11 cellular contexts compared by ENCODE assay signal in the genomic region with DNA sequence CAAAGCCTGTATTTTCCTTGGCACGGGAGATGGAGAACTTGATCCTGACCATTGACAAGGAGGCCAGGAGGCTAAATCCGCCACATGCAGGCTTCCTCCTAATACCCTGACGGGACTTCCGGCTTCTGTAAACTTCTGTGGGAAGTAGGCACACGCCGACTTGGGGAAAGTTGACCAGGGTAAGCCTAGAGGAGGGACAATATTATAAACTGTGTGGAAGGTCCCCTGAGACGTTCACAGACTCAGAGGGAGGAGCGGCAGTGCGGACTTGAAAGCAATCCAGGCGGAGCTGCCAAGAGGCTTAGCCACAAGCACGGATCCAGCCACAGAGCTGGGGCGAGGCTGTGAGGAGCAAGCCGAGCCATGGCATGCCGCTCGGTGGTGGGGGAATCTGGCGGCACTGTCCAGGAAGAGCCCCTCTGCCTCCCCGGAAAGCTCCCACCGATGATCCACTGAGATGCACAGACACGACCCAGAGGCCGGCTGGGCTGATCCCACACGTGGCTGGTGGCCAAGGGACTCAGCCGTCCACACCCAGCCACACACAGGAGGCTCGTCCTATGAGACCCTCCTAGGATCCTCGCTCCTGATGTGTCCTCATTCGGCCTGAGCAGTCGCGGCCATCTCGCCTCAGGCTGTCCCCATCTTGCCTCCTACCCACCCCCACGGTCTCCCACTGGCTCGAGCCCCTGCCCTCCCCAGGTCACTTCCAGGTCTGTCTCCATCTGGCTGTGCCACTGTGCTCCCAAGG. TPM values are rescaled to one million over a fixed set of nuclear protein-coding genes. Genes with fewer than 3 reads are reported as not detected.
DNase-seq lines count a peak whose midpoint lies in the region; ATAC-seq and TF ChIP-seq lines count a peak whose summit lies in the region.
"Had no signal": no experiment of that assay in that cellular context is flagged by ENCODE, and none has a peak within 500 bp of the region (broad histone marks: within the 10 kb centered on the region; RNA-seq: fewer than 3 reads in every experiment).

No MANE protein-coding gene starts in this region.

- H3K36me3 Mint-ChIP-seq in type B pancreatic cell = no peaks in the 10 kb centered on the region

- peak; percentile 70 to 90 (median 88) for ATAC-seq in heart left ventricle
- ATAC-seq in gastrocnemius medialis = peak; percentile 76 to 80
- ATAC-seq: Panc1 had no signal

- H3K27me3 Mint-ChIP-seq in type B pancreatic cell = no peaks in the 10 kb centered on the region

- peak in 1 of 2 donors; percentile 21 for TF ChIP-seq POLR2A in heart left ventricle (IDR thresholded peaks at IDR 0.05)
- no peak for TF ChIP-seq POLR2A in gastrocnemius medialis (IDR thresholded peaks at IDR 0.05)

- peaks cover 27% of the 10 kb centered on the region for H3K4me1 Mint-ChIP-seq in type B pancreatic cell (ENCODE audit: unreplicated experiment)

- H3K9me3 Mint-ChIP-seq in type B pancreatic cell = no peaks in the 10 kb centered on the region

- H3K4me1 ChIP-seq in heart left ventricle = peaks cover 7 to 23% (median 14%) of the 10 kb centered on the region in 12 donors
- peaks cover 9 to 14% of the 10 kb centered on the region in 2 donors for H3K4me1 ChIP-seq in gastrocnemius medialis

- in situ Hi-C loops in gastrocnemius medialis (cut with MboI; ENCODE audit: low sequenced_read_pairs in 4 of 4) = no loop called here

- H3K9me3 ChIP-seq in heart left ventricle (no peaks in the 10 kb centered on the region), gastrocnemius medialis (no peaks in the 10 kb centered on the region)

- peak overlapping the region; percentile 13 to 80 (median 74) for H3K27ac ChIP-seq in heart left ventricle
- H3K27ac ChIP-seq in gastrocnemius medialis = peak overlapping the region; percentile 77 to 88 (median 80)

- peaks cover 0 to 2% (median 0%) of the 10 kb centered on the region in 9 donors for H3K27me3 ChIP-seq in heart left ventricle
- no peaks in the 10 kb centered on the region for H3K27me3 ChIP-seq in gastrocnemius medialis

- DNase-seq in Daoy (ENCODE audit: low read depth) (peak; percentile 96), astrocyte of the hippocampus (ENCODE audit: low read depth, low spot score) (peak; percentile 71), heart left ventricle (peak; percentile 80 to 84 (median 81)), gastrocnemius medialis (peak; percentile 58 to 82), iPS-NIHi7 (ENCODE audit: extremely low spot score) (no peak), UCSD-AML1 (lab: John Stamatoyannopoulos, UW; ENCODE audit: unreplicated experiment) (no peak), type B pancreatic cell (ENCODE audit: extremely low spot score, unreplicated experiment) (no peak)
- no peak for DNase-seq in central memory CD4-positive, alpha-beta T cell
- DNase-seq: activated T-cell treated with anti-CD3 and anti-CD28 coated beads, Interleukin-2, amount 50 U/mL, for 1 hour; stimulated activated CD4-positive, alpha-beta T cell treated with anti-CD3 and anti-CD28 coated beads, Interleukin-2, amount 100 ng/mL, for 48 hours had no signal

- WGBS in heart left ventricle, 4 donors = 44 to 63% (median 52%) methylated on average over 22 to 30 of the region's 30 CpGs

- peak overlapping the region in 8 of 12 donors; percentile 13 to 29 (median 23) for H3K4me3 ChIP-seq in heart left ventricle
- H3K4me3 ChIP-seq in gastrocnemius medialis = peak overlapping the region; percentile 9 to 48 (median 28)

- H3K36me3 ChIP-seq in heart left ventricle (no peaks in the 10 kb centered on the region), gastrocnemius medialis (no peaks in the 10 kb centered on the region)

- TF ChIP-seq CTCF in heart left ventricle (IDR thresholded peaks at IDR 0.05) (no peak), gastrocnemius medialis (IDR thresholded peaks at IDR 0.05 in 4 of 5, conservative IDR thresholded peaks at IDR 0.05 in 1 of 5) (no peak), type B pancreatic cell (conservative IDR thresholded peaks at IDR 0.05) (no peak)

- no peak overlapping the region for H3K27ac Mint-ChIP-seq in type B pancreatic cell

- intact Hi-C loops in heart left ventricle (cut with DNase I) (loop anchor here in 6 of 10 donors (1.0 to 10.0 kb wide), 8 partner anchors 37 to 87 kb away; a partner anchor contains a TSS), gastrocnemius medialis (cut with DNase I; ENCODE audit: low total_unique reads) (loop anchor here (1.0 to 5.0 kb wide), 2 partner anchors 40 to 65 kb away; a partner anchor contains a TSS)

- H3K4me3 Mint-ChIP-seq in type B pancreatic cell = no peak overlapping the region

RNA-seq across cellular contexts. Expression of a gene that starts 40.0 kb away (rescaled TPM):
- 76.9 and 83.7 TPM in 2 replicates for total RNA-seq in Daoy (2014; rRNA removed; shearing (Covaris generic))
- total RNA-seq in heart left ventricle (10 to 100 TPM in 7 of 9 donors, 1 to 10 TPM in 2; 7.9 to 24.5 (median 13.3) TPM), gastrocnemius medialis (10 to 100 TPM; 11.1 to 15.9 (median 14.0) TPM), type B pancreatic cell (ENCODE audit: low replicate concordance) (38.2 and 55.2 TPM in 2 replicates)
- polyA plus RNA-seq in heart left ventricle = 10 to 100 TPM in 1 of 2 donors, 1 to 10 TPM in 1; 5.2 to 22.3 TPM

Comparison
In these comparisons a context has a peak if more than half of its experiments do, and no peak if none do; other contexts are left out.
1. DNase-seq: peak in Daoy (single experiment), astrocyte of the hippocampus (single experiment), heart left ventricle (5 of 5) and gastrocnemius medialis (2 of 2); none in central memory CD4-positive, alpha-beta T cell (single experiment), iPS-NIHi7 (single experiment), UCSD-AML1 (single experiment) and type B pancreatic cell (single experiment).